ENCODE assay signal across 28 cellular contexts in genomic region chr4:181775298-181775697, GRCh38.
"Had no signal": no experiment of that assay in that cellular context is flagged by ENCODE, and none has a peak within 500 bp of the region (broad histone marks: within the 10 kb centered on the region; RNA-seq: fewer than 3 reads in every experiment).

No MANE protein-coding gene starts in this region.

- H3K9me3 ChIP-seq: colonic mucosa, esophagus muscularis mucosa, esophagus squamous epithelium, gastrocnemius medialis, gastroesophageal sphincter had no signal

- FAIRE-seq: colon, endometrium, endothelial cell of umbilical vein, frontal cortex had no signal

- DNase-seq: colonic mucosa; cortex of kidney; dermis blood vessel endothelial cell; dorsolateral prefrontal cortex; effector CD4-positive, alpha-beta T cell; effector CD8-positive, alpha-beta T cell; effector memory CD4-positive, alpha-beta T cell; effector memory CD8-positive, alpha-beta T cell; endodermal cell; erythroblast; esophagus squamous epithelium; foreskin fibroblast; foreskin keratinocyte; foreskin melanocyte; gastrocnemius medialis; glutamatergic neuron; head of caudate nucleus; heart left ventricle; heart right ventricle had no signal

- H3K27ac ChIP-seq: colonic mucosa, coronary artery, dorsolateral prefrontal cortex, epithelial cell of prostate, esophagus muscularis mucosa, esophagus squamous epithelium, foreskin keratinocyte, gastrocnemius medialis, gastroesophageal sphincter, heart left ventricle, heart right ventricle had no signal

- H3K4me1 ChIP-seq: colonic mucosa, esophagus muscularis mucosa, esophagus squamous epithelium, foreskin keratinocyte, gastrocnemius medialis, gastroesophageal sphincter, heart left ventricle, heart right ventricle had no signal

- H3K36me3 ChIP-seq: colonic mucosa, esophagus muscularis mucosa, esophagus squamous epithelium, gastrocnemius medialis, gastroesophageal sphincter, heart left ventricle, heart right ventricle had no signal

- H3K4me3 ChIP-seq: colonic mucosa, coronary artery, dorsolateral prefrontal cortex, esophagus muscularis mucosa, esophagus squamous epithelium, gastrocnemius medialis, gastroesophageal sphincter, heart left ventricle, heart right ventricle had no signal

- H3K27me3 ChIP-seq: colonic mucosa, dorsolateral prefrontal cortex, esophagus muscularis mucosa, esophagus squamous epithelium, foreskin keratinocyte, gastrocnemius medialis, gastroesophageal sphincter, heart left ventricle, heart right ventricle had no signal

- ATAC-seq: effector memory CD8-positive, alpha-beta T cell; esophagus mucosa; foreskin keratinocyte; gastrocnemius medialis; gastroesophageal sphincter; heart left ventricle; heart right ventricle had no signal
